Comparison of ENCODE assay signal across 1 cellular context in genomic region chr16:12898556-12898955, GRCh38.
TF ChIP-seq lines count a peak whose summit lies in the region.

No MANE protein-coding gene starts in this region.

TF ChIP-seq in HepG2, 621 proteins besides CTCF, POLR2A, EP300 and RAD21:
- TF ChIP-seq SMC3 (IDR thresholded peaks at IDR 0.05; ENCODE audit: low read length): peak; percentile 26; the same call in 1 of the 2 replicates
- no peak for TF ChIP-seq DDIT3 (CRISPR knock-in tag; IDR thresholded peaks at IDR 0.05)
- TF ChIP-seq STAG1 (CRISPR knock-in tag; IDR thresholded peaks at IDR 0.05): peak; percentile 74
